In genomic region chr16:84186685-84187437, GRCh38 we compare ENCODE assay signal across 1 cellular context.
TF ChIP-seq lines count a peak whose summit lies in the region.

TSS of gene TAF1C (minus strand) at chr16:84187057. CDS start at chr16:84184988, 2,069 bp downstream.

TF ChIP-seq in K562, 482 proteins besides CTCF, POLR2A, EP300 and RAD21 (continued from another document and continues in another):
- TF ChIP-seq ZBTB40 (IDR thresholded peaks at IDR 0.05), result peak; percentile 99
- no peak for TF ChIP-seq ZBTB40 (CRISPR knock-in tag; IDR thresholded peaks at IDR 0.05)
- peak; percentile 77; the same call in 1 of the 2 replicates for TF ChIP-seq REST (CRISPR knock-in tag; IDR thresholded peaks at IDR 0.05; ENCODE audit: low read depth)
- TF ChIP-seq PREB (CRISPR knock-in tag; IDR thresholded peaks at IDR 0.05), result no peak
- TF ChIP-seq FUS (optimal IDR thresholded peaks at IDR 0.05; ENCODE audit: low read depth, low read length), result no peak
- TF ChIP-seq RFX7 (CRISPR knock-in tag; IDR thresholded peaks at IDR 0.05), result no peak
- peak; percentile 91 for TF ChIP-seq NKRF (IDR thresholded peaks at IDR 0.05; ENCODE audit: borderline replicate concordance)
- TF ChIP-seq POLR2AphosphoS5 (IDR thresholded peaks at IDR 0.05; ENCODE audit: control insufficient read depth, insufficient read depth, low read depth, low read length), result peak; percentile 76
- no peak for TF ChIP-seq CHD7 (IDR thresholded peaks at IDR 0.05; ENCODE audit: low read depth, low read length)
- TF ChIP-seq KLF13 (tag; IDR thresholded peaks at IDR 0.05; ENCODE audit: borderline replicate concordance, low read depth), result no peak
- TF ChIP-seq THAP12 (CRISPR knock-in tag; IDR thresholded peaks at IDR 0.05), result peak; percentile 44; the same call in 1 of the 2 replicates
- no peak for TF ChIP-seq CCAR2 (IDR thresholded peaks at IDR 0.05; ENCODE audit: low read depth, low read length)
- TF ChIP-seq NCOA4 (IDR thresholded peaks at IDR 0.05; ENCODE audit: partially characterized antibody), result no peak
- TF ChIP-seq ZNF511 (CRISPR knock-in tag; IDR thresholded peaks at IDR 0.05), result 0 out of 2 replicates have a peak, but pooled peaks have one; percentile 39
